1 cellular context compared by ENCODE assay signal in genomic region chr7:117011419-117012260, GRCh38.
TF ChIP-seq lines count a peak whose summit lies in the region.

No MANE protein-coding gene starts in this region.

TF ChIP-seq in GM12878, 131 proteins besides CTCF, POLR2A, EP300 and RAD21 (continued from another document and continues in another):
- no peak for TF ChIP-seq MYC (IDR thresholded peaks at IDR 0.05; ENCODE audit: insufficient read depth, insufficient read length, insufficient replicate concordance, low read length, severe bottlenecking)
- peak; percentile 84 for TF ChIP-seq CBFB (IDR thresholded peaks at IDR 0.05; ENCODE audit: low read depth)
- TF ChIP-seq ATF3 (IDR thresholded peaks at IDR 0.05; ENCODE audit: borderline replicate concordance, extremely low read depth, low read depth, low read length), result no peak
- TF ChIP-seq ATF2 (IDR thresholded peaks at IDR 0.05; ENCODE audit: low read length), result peak; percentile 92; the same call in 1 of the 2 replicates
- no peak for TF ChIP-seq TCF12 (IDR thresholded peaks at IDR 0.05; ENCODE audit: low read depth, low read length)
- TF ChIP-seq ESRRA (IDR thresholded peaks at IDR 0.05; ENCODE audit: low read length), result no peak
- no peak for TF ChIP-seq RCOR1 (conservative IDR thresholded peaks at IDR 0.05; ENCODE audit: low read depth, low read length)
- TF ChIP-seq STAT3 (IDR thresholded peaks at IDR 0.05; ENCODE audit: low read depth, low read length), result no peak
- TF ChIP-seq PAX8 (IDR thresholded peaks at IDR 0.05), result no peak
- TF ChIP-seq ZNF217 (IDR thresholded peaks at IDR 0.05), result no peak; the same call in 1 of the 2 replicates
- no peak for TF ChIP-seq KAT2A (conservative IDR thresholded peaks at IDR 0.05; ENCODE audit: control insufficient read depth, low read depth, low read length)
- no peak for TF ChIP-seq SMAD5 (IDR thresholded peaks at IDR 0.05; ENCODE audit: low read depth)
- peak; percentile 99 for TF ChIP-seq JUNB (IDR thresholded peaks at IDR 0.05)
- TF ChIP-seq YY1 (IDR thresholded peaks at IDR 0.05; ENCODE audit: low read depth, low read length), result no peak
- no peak for TF ChIP-seq IRF3 (IDR thresholded peaks at IDR 0.05)
- TF ChIP-seq CREB1 (IDR thresholded peaks at IDR 0.05; ENCODE audit: low read depth), result no peak
- no peak for TF ChIP-seq ZNF274 (IDR thresholded peaks at IDR 0.05; ENCODE audit: insufficient read depth, insufficient read length)
- TF ChIP-seq JUND (IDR thresholded peaks at IDR 0.05; ENCODE audit: low read depth, low read length), result peak; percentile 88
- no peak for TF ChIP-seq BCLAF1 (IDR thresholded peaks at IDR 0.05)
- no peak for TF ChIP-seq YBX1 (IDR thresholded peaks at IDR 0.05)
- peak; percentile 96 for TF ChIP-seq FOXM1 (IDR thresholded peaks at IDR 0.05; ENCODE audit: low read depth, low read length)
- TF ChIP-seq SUZ12 (IDR thresholded peaks at IDR 0.05; ENCODE audit: unreplicated experiment), result no peak
- no peak for TF ChIP-seq POLR2AphosphoS2 (IDR thresholded peaks at IDR 0.05; ENCODE audit: low read depth, low read length)
- TF ChIP-seq PKNOX1 (IDR thresholded peaks at IDR 0.05), result peak; percentile 56; the same call in 1 of the 2 replicates
- TF ChIP-seq SREBF1 (IDR thresholded peaks at IDR 0.05; ENCODE audit: low read length), result no peak
- peak; percentile 89 for TF ChIP-seq RELB (IDR thresholded peaks at IDR 0.05; ENCODE audit: low read depth)
- no peak for TF ChIP-seq RAD51 (IDR thresholded peaks at IDR 0.05)
- TF ChIP-seq FOS (IDR thresholded peaks at IDR 0.05; ENCODE audit: borderline replicate concordance, extremely low read depth, insufficient read length), result no peak
- no peak for TF ChIP-seq KDM1A (IDR thresholded peaks at IDR 0.05; ENCODE audit: borderline replicate concordance)
- no peak for TF ChIP-seq ZNF207 (IDR thresholded peaks at IDR 0.05; ENCODE audit: borderline replicate concordance)
- TF ChIP-seq ZNF592 (IDR thresholded peaks at IDR 0.05), result no peak
- TF ChIP-seq EGR1 (IDR thresholded peaks at IDR 0.05; ENCODE audit: borderline replicate concordance in 1 of 2, low read depth in 2 of 2, low read length in 2 of 2), result no peak
- no peak; the same call in 1 of the 2 replicates for TF ChIP-seq NKRF (conservative IDR thresholded peaks at IDR 0.05)
- TF ChIP-seq SMARCA5 (IDR thresholded peaks at IDR 0.05), result no peak
- TF ChIP-seq CEBPB (IDR thresholded peaks at IDR 0.05; ENCODE audit: borderline replicate concordance in 1 of 2, low read depth in 2 of 2, low read length in 2 of 2), result 0 out of 4 replicates have a peak, but pooled peaks of 1 of the 2 experiments have one; percentile 80
- TF ChIP-seq IKZF1 (conservative IDR thresholded peaks at IDR 0.05), result peak; percentile 90
- TF ChIP-seq NR2C2 (IDR thresholded peaks at IDR 0.05; ENCODE audit: borderline replicate concordance, control insufficient read depth, insufficient read length, low read depth), result no peak
- TF ChIP-seq HDAC2 (IDR thresholded peaks at IDR 0.05), result no peak
- no peak for TF ChIP-seq NFXL1 (IDR thresholded peaks at IDR 0.05; ENCODE audit: borderline replicate concordance)
- no peak for TF ChIP-seq SMAD1 (IDR thresholded peaks at IDR 0.05; ENCODE audit: low read depth, partially characterized antibody)
- TF ChIP-seq TCF3 (IDR thresholded peaks at IDR 0.05; ENCODE audit: borderline replicate concordance, insufficient read depth, low read depth, low read length), result 0 out of 2 replicates have a peak, but pooled peaks have one; percentile 51
- peak; percentile 18; the same call in 1 of the 2 replicates for TF ChIP-seq HDGF (IDR thresholded peaks at IDR 0.05)
- no peak for TF ChIP-seq E2F8 (IDR thresholded peaks at IDR 0.05; ENCODE audit: low read depth, partially characterized antibody)
- TF ChIP-seq MEF2A (IDR thresholded peaks at IDR 0.05; ENCODE audit: insufficient read depth, low read depth, low read length), result peak; percentile 74
- no peak for TF ChIP-seq RBBP5 (conservative IDR thresholded peaks at IDR 0.05)
- no peak for TF ChIP-seq USF1 (IDR thresholded peaks at IDR 0.05; ENCODE audit: borderline replicate concordance, extremely low read length, insufficient read depth, low read depth, low read length)
- no peak for TF ChIP-seq ZNF622 (IDR thresholded peaks at IDR 0.05)
- peak; percentile 92 for TF ChIP-seq EED (IDR thresholded peaks at IDR 0.05; ENCODE audit: low read depth)
- TF ChIP-seq BMI1 (IDR thresholded peaks at IDR 0.05; ENCODE audit: borderline replicate concordance), result peak; percentile 84
